In genomic region chr6:119129148-119129967, GRCh38 we compare ENCODE assay signal across 8 cellular contexts. TPM values are rescaled to one million over a fixed set of nuclear protein-coding genes. Genes with fewer than 3 reads are reported as not detected.
DNase-seq lines count a peak whose midpoint lies in the region; ATAC-seq and TF ChIP-seq lines count a peak whose summit lies in the region.

No MANE protein-coding gene starts in this region.

- H3K27ac ChIP-seq in CD8-positive, alpha-beta T cell (ENCODE audit: low read depth, low read length): no peak overlapping the region
- no peak overlapping the region for H3K27ac ChIP-seq in WERI-Rb-1

- H3K4me1 ChIP-seq in CD8-positive, alpha-beta T cell (ENCODE audit: insufficient read depth, low read length): no peaks in the 10 kb centered on the region

- no peaks in the 10 kb centered on the region for H3K9me3 ChIP-seq in CD8-positive, alpha-beta T cell (ENCODE audit: low read length)
- no peaks in the 10 kb centered on the region for H3K9me3 ChIP-seq in WERI-Rb-1 (ENCODE audit: severe bottlenecking)

- peaks cover 2% of the 10 kb centered on the region for H3K27me3 Mint-ChIP-seq in CD8-positive, alpha-beta T cell (ENCODE audit: low read depth)

- H3K36me3 Mint-ChIP-seq in CD8-positive, alpha-beta T cell: no peaks in the 10 kb centered on the region

- H3K27ac Mint-ChIP-seq in CD8-positive, alpha-beta T cell: no peak overlapping the region

- H3K9me3 Mint-ChIP-seq in CD8-positive, alpha-beta T cell: no peaks in the 10 kb centered on the region

- H3K4me1 Mint-ChIP-seq in CD8-positive, alpha-beta T cell (ENCODE audit: low read depth): peaks cover 3% of the 10 kb centered on the region

- POLR2A ChIA-PET in CD8-positive, alpha-beta T cell (lab: Charles Lee): interaction anchor here (0.6 to 1.3 kb wide), 3 partner anchors 9 to 27 kb away, joined by 3 to 4 read pairs (median 3); no protein-coding TSS in a partner anchor

- no peak overlapping the region for H3K4me3 Mint-ChIP-seq in CD8-positive, alpha-beta T cell

- peak; percentile 72 for ATAC-seq in CD8-positive, alpha-beta T cell
- ATAC-seq in GM18868 (IDR thresholded peaks at IDR 0.05; ENCODE audit: unreplicated experiment): peak; percentile 90
- ATAC-seq in HG03045 (IDR thresholded peaks at IDR 0.05; ENCODE audit: unreplicated experiment): peak; percentile 79

- intact Hi-C loops in CD8-positive, alpha-beta T cell (cut with DNase I, micrococcal nuclease): loop anchor here in 1 of 2 experiments (1.0 kb wide), 1 partner anchor 216 kb away; no protein-coding TSS in a partner anchor

- DNase-seq in CD8-positive, alpha-beta T cell: peak in 1 of 7 experiments; percentile 28
- peak; percentile 35 for DNase-seq in NCI-H2107 treated with DMSO at 0.1 percent for 48 hours (lab: John Stamatoyannopoulos, UW; ENCODE audit: unreplicated experiment)
- DNase-seq in WERI-Rb-1: no peak
- DNase-seq in glomerular endothelial cell (ENCODE audit: extremely low read depth, low read depth, low spot score): peak; percentile 67
- DNase-seq in pons (ENCODE audit: low spot score): peak; percentile 81
- DNase-seq in GM19238 (ENCODE audit: insufficient read length, low spot score): no peak

- peak; percentile 81 for TF ChIP-seq CTCF in CD8-positive, alpha-beta T cell (IDR thresholded peaks at IDR 0.05)
- TF ChIP-seq CTCF in WERI-Rb-1 (IDR thresholded peaks at IDR 0.05; ENCODE audit: low read depth, low read length): peak; percentile 49

- H3K27me3 ChIP-seq in CD8-positive, alpha-beta T cell (ENCODE audit: insufficient read depth, low read length): no peaks in the 10 kb centered on the region
- H3K27me3 ChIP-seq in WERI-Rb-1 (ENCODE audit: insufficient read depth, low read depth, severe bottlenecking): no peaks in the 10 kb centered on the region

- H3K36me3 ChIP-seq in CD8-positive, alpha-beta T cell (ENCODE audit: insufficient read depth, low read length): no peaks in the 10 kb centered on the region
- no peaks in the 10 kb centered on the region for H3K36me3 ChIP-seq in WERI-Rb-1

- H3K4me3 ChIP-seq in CD8-positive, alpha-beta T cell (ENCODE audit: low read depth, low read length): no peak overlapping the region
- H3K4me3 ChIP-seq in WERI-Rb-1 (ENCODE audit: low read depth, low read length): no peak overlapping the region

- CTCF ChIA-PET in CD8-positive, alpha-beta T cell (lab: Charles Lee): interaction anchor here (0.7 to 1.7 kb wide), 24 partner anchors 8 to 859 kb away, joined by 3 to 12 read pairs (median 4); no protein-coding TSS in a partner anchor

RNA-seq across cellular contexts. Expression of gene FAM184A, which starts 50.9 kb away (rescaled TPM):
- total RNA-seq in CD8-positive, alpha-beta T cell: under 1 TPM; 0.50 to 0.79 TPM
- 0.34 and 0.76 TPM in 2 replicates for total RNA-seq in glomerular endothelial cell

Comparison
In these comparisons a context has a peak if more than half of its experiments do, and no peak if none do; other contexts are left out.
1. DNase-seq: peak in NCI-H2107 treated with DMSO at 0.1 percent for 48 hours (single experiment), glomerular endothelial cell (single experiment) and pons (single experiment); none in WERI-Rb-1 (single experiment) and GM19238 (single experiment).
2. Peak in every context shown above with its lines, with median percentiles within 50 percentile points of each other: ATAC-seq.